1 cellular context compared by ENCODE assay signal in genomic region chr5:112628219-112628618, GRCh38.
TF ChIP-seq lines count a peak whose summit lies in the region.

No MANE protein-coding gene starts in this region.

TF ChIP-seq in H1, 55 proteins besides CTCF, POLR2A, EP300 and RAD21:
- peak; percentile 82 for TF ChIP-seq MAFK (IDR thresholded peaks at IDR 0.05; ENCODE audit: low read depth, low read length)
- no peak for TF ChIP-seq PHF8 (conservative IDR thresholded peaks at IDR 0.05; ENCODE audit: low read depth, low read length)
